19 cellular contexts compared by ENCODE assay signal in the genomic region with DNA sequence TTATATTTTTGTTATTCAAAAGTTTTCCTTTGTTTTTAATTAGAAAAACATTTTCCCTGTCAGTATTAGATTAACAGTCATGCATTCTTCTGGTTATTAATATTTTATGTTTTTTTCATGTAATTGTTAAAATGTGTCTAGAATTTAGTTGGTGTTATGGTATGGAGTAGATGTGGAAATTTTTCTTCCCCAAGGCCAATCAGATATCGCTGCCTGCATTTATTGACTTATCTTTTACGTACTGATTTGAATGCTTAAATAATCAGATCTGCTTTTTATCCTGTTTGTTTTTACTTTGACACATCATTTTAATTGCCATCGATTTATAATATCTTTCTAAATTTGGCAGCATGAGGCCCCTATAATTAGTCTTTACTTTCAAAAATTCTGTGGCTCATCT. TPM values are rescaled to one million over a fixed set of nuclear protein-coding genes. Genes with fewer than 3 reads are reported as not detected.
DNase-seq lines count a peak whose midpoint lies in the region; ATAC-seq and TF ChIP-seq lines count a peak whose summit lies in the region.
"Had no signal": no experiment of that assay in that cellular context is flagged by ENCODE, and none has a peak within 500 bp of the region (broad histone marks: within the 10 kb centered on the region; RNA-seq: fewer than 3 reads in every experiment).

No MANE protein-coding gene starts in this region.

- H3K79me2 ChIP-seq in trophoblast cell (ENCODE audit: control insufficient read depth, insufficient read depth, low read length, poor library complexity): no peaks in the 10 kb centered on the region

- H3K14ac ChIP-seq in trophoblast cell (ENCODE audit: low read length): no peak overlapping the region

- no peak overlapping the region for H3K4ac ChIP-seq in trophoblast cell (ENCODE audit: low read depth, low read length)

- H3K27me3 ChIP-seq in adipocyte (replicated peaks; ENCODE audit: control insufficient read depth, insufficient read depth, low read length) (no peaks in the 10 kb centered on the region), trophoblast cell (ENCODE audit: insufficient read depth, low read length) (no peaks in the 10 kb centered on the region)

- no peaks in the 10 kb centered on the region for H3K9me3 ChIP-seq in SK-N-MC (ENCODE audit: low read depth, low read length)
- H3K9me3 ChIP-seq in adipocyte (ENCODE audit: control insufficient read depth, low read length): no peaks in the 10 kb centered on the region
- no peaks in the 10 kb centered on the region for H3K9me3 ChIP-seq in trophoblast cell (ENCODE audit: insufficient read depth, low read depth, low read length)

- no peak overlapping the region for H3K23ac ChIP-seq in trophoblast cell (ENCODE audit: low read length)

- no peak overlapping the region for H3K18ac ChIP-seq in trophoblast cell (ENCODE audit: low read length)

- H3K4me2 ChIP-seq in trophoblast cell (ENCODE audit: low read length): no peak overlapping the region
- H3K4me2 ChIP-seq: GM23338 had no signal

- no CpG with 5 or more reads among the region's 3 CpGs for WGBS in trophoblast cell (ENCODE audit: extremely low coverage, insufficient coverage, insufficient read length)

- H4K91ac ChIP-seq in trophoblast cell (ENCODE audit: low read depth, low read length): no peak overlapping the region

- H4K12ac ChIP-seq in trophoblast cell (ENCODE audit: low read depth, low read length): no peak overlapping the region

- no peak overlapping the region for H4K8ac ChIP-seq in trophoblast cell (ENCODE audit: low read depth, low read length)

- H2AK5ac ChIP-seq in trophoblast cell (ENCODE audit: low read length): no peak overlapping the region

- H3K4me1 ChIP-seq in adipocyte (ENCODE audit: control insufficient read depth, insufficient read depth, low read length) (peaks cover 66% of the 10 kb centered on the region), trophoblast cell (ENCODE audit: control insufficient read depth in 1 of 2, insufficient read depth in 2 of 2, low read length in 2 of 2) (no peaks in the 10 kb centered on the region)

- H3K79me1 ChIP-seq in trophoblast cell (ENCODE audit: low read length): no peaks in the 10 kb centered on the region

- H3K4me3 ChIP-seq in SK-N-MC: peak overlapping the region; percentile 38
- no peak overlapping the region for H3K4me3 ChIP-seq in adipocyte (ENCODE audit: low read length)
- H3K4me3 ChIP-seq in trophoblast cell (ENCODE audit: low read depth, low read length): no peak overlapping the region
- H3K4me3 ChIP-seq: GM23338 had no signal

- TF ChIP-seq CTCF in 22Rv1 (IDR thresholded peaks at IDR 0.05): no peak

- no peak for ATAC-seq in HG02588 (IDR thresholded peaks at IDR 0.05; ENCODE audit: unreplicated experiment)
- ATAC-seq in GM18909 (IDR thresholded peaks at IDR 0.05; ENCODE audit: poor library complexity, unreplicated experiment): no peak
- ATAC-seq: GM23338, HCT116 had no signal

- DNase-seq in SK-N-MC (ENCODE audit: low read depth, low spot score): no peak
- no peak for DNase-seq in adipocyte (ENCODE audit: low read depth)
- DNase-seq in trophoblast cell: peak; percentile 45 to 81
- DNase-seq in SKM-1 treated with dmso at 0.1 percent for 144 hours (lab: John Stamatoyannopoulos, UW; ENCODE audit: unreplicated experiment): no peak
- DNase-seq in iPS-NIHi7 (ENCODE audit: extremely low spot score): no peak
- DNase-seq: 8988T; C1 segment of cervical spinal cord; Calu3; CD4-positive, alpha-beta memory T cell; COR-L47; DMS53; DMS79 treated with DMSO at 0.1 percent for 48 hours; GF-D8; H9 had no signal

- H3K36me3 ChIP-seq in SK-N-MC (ENCODE audit: insufficient read depth, low read length) (no peaks in the 10 kb centered on the region), adipocyte (ENCODE audit: control insufficient read depth, insufficient read depth, low read length, severe bottlenecking) (no peaks in the 10 kb centered on the region), trophoblast cell (ENCODE audit: control insufficient read depth in 1 of 2, insufficient read depth in 2 of 2, low read length in 2 of 2) (no peaks in the 10 kb centered on the region)

- H3K27ac ChIP-seq in 22Rv1 (peak overlapping the region; percentile 90), SK-N-MC (no peak overlapping the region; the same call in 1 of the 2 replicates), trophoblast cell (ENCODE audit: low read depth, low read length) (no peak overlapping the region)

- no peak overlapping the region for H3K9ac ChIP-seq in SK-N-MC (ENCODE audit: insufficient read length)
- H3K9ac ChIP-seq in adipocyte (ENCODE audit: low read length): peak overlapping the region; percentile 43
- no peak overlapping the region for H3K9ac ChIP-seq in trophoblast cell (ENCODE audit: low read length)

- H2AFZ ChIP-seq in trophoblast cell (ENCODE audit: insufficient read depth, low read length, poor library complexity): no peak overlapping the region
- H2AFZ ChIP-seq: GM23338 had no signal

- H2BK120ac ChIP-seq in trophoblast cell (ENCODE audit: insufficient read depth, low read length, poor library complexity): no peak overlapping the region

- no peak overlapping the region for H2BK12ac ChIP-seq in trophoblast cell (ENCODE audit: low read length)

- no peak overlapping the region for H2BK5ac ChIP-seq in trophoblast cell (ENCODE audit: low read depth, low read length, poor library complexity)

RNA-seq across cellular contexts. Expression of a gene that starts 13.6 kb away (rescaled TPM):
- 36.4 and 40.5 TPM in 2 replicates for polyA plus RNA-seq in trophoblast cell (2013)

RNA-seq across cellular contexts. Expression of a gene that starts 13.9 kb away (rescaled TPM):
- 6.7 and 7.3 TPM in 2 replicates for polyA plus RNA-seq in trophoblast cell (2013)

Comparison
In these comparisons a context has a peak if more than half of its experiments do, and no peak if none do; other contexts are left out.
1. DNase-seq: peak in trophoblast cell (2 of 2); none in SK-N-MC (single experiment), adipocyte (single experiment), SKM-1 treated with dmso at 0.1 percent for 144 hours (single experiment) and iPS-NIHi7 (single experiment).